Comparison of ENCODE assay signal across 2 cellular contexts in the genomic region with DNA sequence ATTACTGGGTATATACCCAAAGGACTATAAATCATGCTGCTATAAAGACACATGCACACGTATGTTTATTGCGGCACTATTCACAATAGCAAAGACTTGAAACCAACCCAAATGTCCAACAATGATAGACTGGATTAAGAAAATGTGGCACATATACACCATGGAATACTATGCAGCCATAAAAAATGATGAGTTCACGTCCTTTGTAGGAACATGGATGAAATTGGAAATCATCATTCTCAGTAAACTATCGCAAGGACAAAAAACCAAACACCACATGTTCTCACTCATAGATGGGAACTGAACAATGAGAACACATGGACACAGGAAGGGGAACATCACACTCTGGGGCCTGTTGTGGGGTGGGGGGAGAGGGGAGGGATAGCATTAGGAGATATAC. TPM values are rescaled to one million over a fixed set of nuclear protein-coding genes. Genes with fewer than 3 reads are reported as not detected.
DNase-seq lines count a peak whose midpoint lies in the region; ATAC-seq, FAIRE-seq and TF ChIP-seq lines count a peak whose summit lies in the region.
"Not testable (repeated sequence)": the region's sequence is repeated elsewhere in the genome, so short reads cannot be mapped to it uniquely, and the experiment has no call there.

No MANE protein-coding gene starts in this region.

- H3K27me3 ChIP-seq in K562 (ENCODE audit: control insufficient read depth in 2 of 2, insufficient read depth in 2 of 2, low read length in 2 of 2), result not testable (repeated sequence)

- H3K27ac ChIP-seq in HEK293 (ENCODE audit: extremely low read depth, low read depth, low read length); K562 (ENCODE audit: extremely low read depth, low read depth, low read length): not testable (repeated sequence)

- not testable (repeated sequence) for H3K79me2 ChIP-seq in K562 (ENCODE audit: control insufficient read depth, insufficient read depth, low read length)

- H4K20me1 ChIP-seq in K562 (replicated peaks; ENCODE audit: control insufficient read depth, insufficient read depth, low read length), result not testable (repeated sequence)

- not testable (repeated sequence) for TF ChIP-seq CTCF in HEK293 (tag by site-specific recombination; IDR thresholded peaks at IDR 0.05); K562 (IDR thresholded peaks at IDR 0.05 in 2 of 3, conservative IDR thresholded peaks at IDR 0.05 in 1 of 3; ENCODE audit: insufficient read depth in 2 of 3, low read depth in 1 of 3, low read length in 3 of 3)

- intact Hi-C loops in K562 (cut with micrococcal nuclease), result not testable (repeated sequence)

- in situ Hi-C loops in K562 (cut with MboI), result not testable (repeated sequence)

- POLR2A ChIA-PET in HEK293 (lab: Yijun Ruan, JAX); K562 (lab: Yijun Ruan, JAX): not testable (repeated sequence)

- TF ChIP-seq EP300 in K562 (IDR thresholded peaks at IDR 0.05; ENCODE audit: low read length), result not testable (repeated sequence)

- H3K9ac ChIP-seq in K562 (ENCODE audit: insufficient read depth in 1 of 2, low read depth in 2 of 2, low read length in 2 of 2), result not testable (repeated sequence)

- CTCF ChIA-PET in HEK293 (lab: Yijun Ruan, JAX); K562 (lab: Yijun Ruan, JAX; ENCODE audit: low intra/inter-chr PET ratio): not testable (repeated sequence)

- not testable (repeated sequence) for H3K36me3 ChIP-seq in HEK293 (ENCODE audit: control insufficient read depth in 2 of 2, insufficient read depth in 1 of 2, low read length in 2 of 2); K562 (ENCODE audit: control insufficient read depth, insufficient read depth, low read length)

- H3K4me3 ChIP-seq in HEK293 (ENCODE audit: low read depth, low read length); K562: not testable (repeated sequence)

- DNase-seq in K562 (ENCODE audit: extremely low read depth in 1 of 4, low spot score in 3 of 4), result not testable (repeated sequence)

- H3K9me3 ChIP-seq in HEK293 (ENCODE audit: control insufficient read depth, insufficient read depth, low read depth, low read length); K562 (replicated peaks; ENCODE audit: control insufficient read depth, insufficient read depth, low read depth, low read length): not testable (repeated sequence)

- not testable (repeated sequence) for H2AFZ ChIP-seq in K562 (ENCODE audit: low read depth, low read length)

- H3K4me1 ChIP-seq in HEK293 (ENCODE audit: control insufficient read depth, insufficient read depth, low read length), result not testable (repeated sequence)
- peaks cover 10 to 24% of the 10 kb centered on the region in 2 experiments; a peak in 3 of 5 replicates for H3K4me1 ChIP-seq in K562 (replicated peaks in 1 of 2; ENCODE audit: control insufficient read depth in 2 of 2, insufficient read depth in 2 of 2, low read length in 2 of 2)

- FAIRE-seq in K562 (lab: Jason Lieb, UNC), result not testable (repeated sequence)

- no CpG with 5 or more reads among the region's 4 CpGs for WGBS in K562 (ENCODE audit: insufficient coverage, low coverage, missing lambda C conversion rate)

- TF ChIP-seq RAD21 in K562 (CRISPR knock-in tag; conservative IDR thresholded peaks at IDR 0.05 in 1 of 2, IDR thresholded peaks at IDR 0.05 in 1 of 2), result not testable (repeated sequence)

- TF ChIP-seq POLR2A in K562 (conservative IDR thresholded peaks at IDR 0.05), result not testable (repeated sequence)

- not testable (repeated sequence) for BruUV-seq in K562 (replicated peaks; lab: Mats Ljungman, UMichigan)

- H3K4me2 ChIP-seq in K562 (ENCODE audit: insufficient read depth, low read length), result not testable (repeated sequence)

- H3K9me1 ChIP-seq in K562 (ENCODE audit: control insufficient read depth, insufficient read depth, low read length), result not testable (repeated sequence)

- not testable (repeated sequence) for ATAC-seq in K562

TF ChIP-seq in HEK293, 187 proteins besides CTCF, POLR2A, EP300 and RAD21:
- peak; percentile 80 for TF ChIP-seq ZNF146 (tag by site-specific recombination; IDR thresholded peaks at IDR 0.05)
TF ChIP-seq in HEK293: peak in this region for 1; not testable (repeated sequence) for 186.

TF ChIP-seq in K562, 482 proteins besides CTCF, POLR2A, EP300 and RAD21:
- TF ChIP-seq ZNF146 (CRISPR knock-in tag; IDR thresholded peaks at IDR 0.05; ENCODE audit: unreplicated experiment) (peak; percentile 34), BCOR (IDR thresholded peaks at IDR 0.05) (peak; percentile 52)

RNA-seq across cellular contexts. Expression of gene HLA-A, which starts 37.7 kb away (rescaled TPM):
- total RNA-seq in K562 (2011; cell fraction: chromatin; rRNA removed; ENCODE audit: low replicate concordance), result not detected in 2 replicates
- total RNA-seq in K562 (2011; cell fraction: nucleolus; rRNA removed), result not detected in 2 replicates
- not detected in 2 replicates for total RNA-seq in K562 (2011; cell fraction: nucleoplasm; rRNA removed)
- total RNA-seq in K562 (2014; rRNA removed) (not detected in 2 replicates), K562 (2014; rRNA removed; fragmentation: Illumina TruSeq; extraction: Trizol) (not detected in 2 replicates), K562 (2015; rRNA removed; fragmentation: Illumina TruSeq; extraction: Trizol) (not detected in 2 replicates), K562 (2021) (3.3 and 4.5 TPM in 2 replicates)
- polyA plus RNA-seq in K562 (2011; rRNA removed) (not detected in 2 replicates), K562 (2014; fragmentation: Illumina TruSeq; extraction: Trizol) (not detected in 2 replicates), K562 (2014; fragmentation: Nextera tagmentation; extraction: Ambion mirVana) (not detected), K562 (2014; rRNA removed) (0.09 and 0.46 TPM in 2 replicates)
- 0.04 and 0.09 TPM in 2 replicates for polyA plus RNA-seq in K562 (2011; cell fraction: cytosol; rRNA removed)
- not detected in 2 replicates for polyA plus RNA-seq in K562 (2011; cell fraction: nucleus; rRNA removed)
- 0.04 and 0.15 TPM in 2 replicates for polyA plus RNA-seq in K562 (2012)
- polyA minus RNA-seq in K562 (2011; rRNA and poly(A)+ RNA removed), result 0.27 TPM in 1 of 2 replicates, not detected in the other
- 3.5 and 8.9 TPM in 2 replicates for polyA minus RNA-seq in K562 (2011; cell fraction: cytosol; rRNA and poly(A)+ RNA removed)
- 0.78 and 1.1 TPM in 2 replicates for polyA minus RNA-seq in K562 (2011; cell fraction: nucleus; rRNA and poly(A)+ RNA removed)
